Comparison of ENCODE assay signal across 8 cellular contexts in the genomic region with DNA sequence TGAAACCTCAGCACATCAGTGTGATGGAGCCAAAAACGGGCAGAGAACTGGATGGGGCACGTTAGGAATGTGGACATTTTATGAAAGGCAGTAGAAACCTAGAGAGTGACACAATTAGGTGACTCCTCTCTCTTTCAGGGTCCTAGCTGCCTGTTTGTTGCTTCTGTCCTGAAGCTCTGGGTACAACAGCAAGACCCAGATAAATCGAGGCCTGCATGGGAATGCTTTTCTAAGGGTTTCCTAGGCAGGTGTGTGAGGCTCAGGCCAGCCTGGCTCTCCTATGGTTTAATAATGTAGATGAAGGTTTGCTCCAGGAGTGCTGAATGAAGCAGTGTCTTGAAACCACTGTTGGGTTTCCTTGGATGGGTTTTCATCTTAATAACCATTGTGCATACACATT.
"Had no signal": no experiment of that assay in that cellular context is flagged by ENCODE, and none has a peak within 500 bp of the region (broad histone marks: within the 10 kb centered on the region; RNA-seq: fewer than 3 reads in every experiment).

No MANE protein-coding gene starts in this region.

- H3K4me1 Mint-ChIP-seq: IgD-negative memory B cell had no signal

- H3K9me3 Mint-ChIP-seq: IgD-negative memory B cell had no signal

- DNase-seq: IMR-90, KBM-7, KG1 had no signal

- ATAC-seq: HepG2, K562 had no signal

- H3K27me3 Mint-ChIP-seq: IgD-negative memory B cell had no signal

- H3K4me3 Mint-ChIP-seq: IgD-negative memory B cell had no signal

- H3K4me3 ChIP-seq: K562 had no signal

- H3K36me3 Mint-ChIP-seq: IgD-negative memory B cell had no signal

- H3K27ac ChIP-seq: HL-60, KMS-11 had no signal
